ENCODE assay signal across 21 cellular contexts in genomic region chr9:93761822-93762221, GRCh38.
DNase-seq lines count a peak whose midpoint lies in the region; ATAC-seq, FAIRE-seq and TF ChIP-seq lines count a peak whose summit lies in the region.
"Had no signal": no experiment of that assay in that cellular context is flagged by ENCODE, and none has a peak within 500 bp of the region (broad histone marks: within the 10 kb centered on the region; RNA-seq: fewer than 3 reads in every experiment).

No MANE protein-coding gene starts in this region.

- no peak overlapping the region for H3K4me3 ChIP-seq in SK-N-SH (ENCODE audit: low read depth in 2 of 2, low read length in 1 of 2)
- no peak overlapping the region for H3K4me3 ChIP-seq in PC-3 (ENCODE audit: low read length)
- H3K4me3 ChIP-seq: BLaER1 had no signal

- no peaks in the 10 kb centered on the region for H3K36me3 ChIP-seq in SK-N-SH (replicated peaks in 1 of 2; ENCODE audit: control insufficient read depth in 1 of 2, insufficient read depth in 2 of 2, low read length in 1 of 2)
- H3K36me3 ChIP-seq in PC-3 (ENCODE audit: low read depth, low read length), result no peaks in the 10 kb centered on the region
- H3K36me3 ChIP-seq: BLaER1 had no signal

- peak; percentile 41 for FAIRE-seq in H54 (lab: Jason Lieb, UNC)
- FAIRE-seq: GM12892, GM18507 had no signal

- H4K20me1 ChIP-seq in SK-N-SH (ENCODE audit: insufficient read depth) (no peaks in the 10 kb centered on the region), PC-3 (ENCODE audit: low read length) (no peaks in the 10 kb centered on the region)
- H4K20me1 ChIP-seq: BLaER1 had no signal

- no peak overlapping the region for H3K4me2 ChIP-seq in SK-N-SH
- no peak overlapping the region for H3K4me2 ChIP-seq in PC-3 (ENCODE audit: low read length)
- H3K4me2 ChIP-seq: BLaER1 had no signal

- no TSS peak for BruUV-seq in PC-3 (replicated peaks; lab: Mats Ljungman, UMichigan)

- TF ChIP-seq CTCF in SK-N-SH (IDR thresholded peaks at IDR 0.05), result no peak
- TF ChIP-seq CTCF in PC-3 (conservative IDR thresholded peaks at IDR 0.05; ENCODE audit: low read depth, low read length), result no peak

- no peak for TF ChIP-seq EP300 in SK-N-SH (IDR thresholded peaks at IDR 0.05; ENCODE audit: borderline replicate concordance in 1 of 2, low read depth in 1 of 2, low read length in 1 of 2)

- no peak for TF ChIP-seq RAD21 in SK-N-SH (IDR thresholded peaks at IDR 0.05; ENCODE audit: low read length)

- WGBS in SK-N-SH (ENCODE audit: low lambda C conversion rate), result 19% methylated on average over 3 of the region's 3 CpGs

- H3K79me2 ChIP-seq in SK-N-SH (ENCODE audit: insufficient read depth), result no peaks in the 10 kb centered on the region
- H3K79me2 ChIP-seq in PC-3 (ENCODE audit: low read length), result no peaks in the 10 kb centered on the region

- H3K9me3 ChIP-seq in SK-N-SH (peaks cover 4% of the 10 kb centered on the region; the same call in 1 of the 2 replicates), PC-3 (ENCODE audit: low read length) (no peaks in the 10 kb centered on the region)

- no peak for TF ChIP-seq POLR2A in H54 (IDR thresholded peaks at IDR 0.05; ENCODE audit: low read depth, low read length)

- CTCF ChIA-PET in SK-N-SH (lab: Yijun Ruan, JAX), result no interaction called here
- CTCF ChIA-PET in PC-3 (lab: Charles Lee), result no interaction called here

- H3K9me2 ChIP-seq in SK-N-SH (no peaks in the 10 kb centered on the region), PC-3 (replicated peaks; ENCODE audit: low read length) (no peaks in the 10 kb centered on the region)

- no peaks in the 10 kb centered on the region for H3F3A ChIP-seq in SK-N-SH (replicated peaks; ENCODE audit: insufficient read depth)
- H3F3A ChIP-seq in PC-3 (ENCODE audit: low read length, unreplicated experiment), result no peaks in the 10 kb centered on the region

- H3K4me1 ChIP-seq in SK-N-SH (ENCODE audit: control insufficient read depth in 1 of 2, insufficient read depth in 2 of 2, low read depth in 1 of 2, low read length in 1 of 2) (no peaks in the 10 kb centered on the region), PC-3 (ENCODE audit: insufficient read depth, low read length) (no peaks in the 10 kb centered on the region)
- H3K4me1 ChIP-seq: BLaER1 had no signal

- H2AFZ ChIP-seq in SK-N-SH (ENCODE audit: low read depth) (no peak overlapping the region), PC-3 (ENCODE audit: low read length) (no peak overlapping the region)

- intact Hi-C loops in PC-3 (cut with micrococcal nuclease), result no loop called here

- H3K27me3 ChIP-seq in SK-N-SH (ENCODE audit: insufficient read depth) (no peaks in the 10 kb centered on the region), PC-3 (ENCODE audit: low read length) (no peaks in the 10 kb centered on the region)
- H3K27me3 ChIP-seq: BLaER1 had no signal

- H3K27ac ChIP-seq in SK-N-SH (ENCODE audit: low read depth in 2 of 2, low read length in 1 of 2), result no peak overlapping the region
- no peak overlapping the region for H3K27ac ChIP-seq in PC-3 (ENCODE audit: low read length)
- H3K27ac ChIP-seq: 22Rv1, BLaER1, HL-60 had no signal

- no peak for DNase-seq in SK-N-SH
- no peak for DNase-seq in H54 (ENCODE audit: insufficient read length, low spot score)
- DNase-seq in PC-3, result peak; percentile 4
- DNase-seq in left kidney (ENCODE audit: low read depth, low spot score), result peak; percentile 9
- no peak for DNase-seq in activated naive CD4-positive, alpha-beta T cell treated with anti-CD3 and anti-CD28 coated beads, Interleukin-2, amount 50 U/mL, for 16 hours
- no peak for DNase-seq in activated CD4-positive, alpha-beta T cell treated with anti-CD3 and anti-CD28 coated beads, Interleukin-2, amount 50 U/mL, for 4 hours
- no peak for DNase-seq in SK-N-DZ (ENCODE audit: low spot score)
- DNase-seq: Calu3; CD8-positive, alpha-beta T cell; DMS79 treated with DMSO at 0.1 percent for 48 hours; GOT3; H9; HFFc6; IMR-90; KBM-7 had no signal

- ATAC-seq in SK-N-SH treated with all-trans-retinoic acid at 6 μM for 48 hours (no peak), PC-3 (no peak)
- ATAC-seq: CD8-positive, alpha-beta T cell had no signal

- POLR2A ChIA-PET in SK-N-SH (lab: Yijun Ruan, JAX) (no interaction called here), PC-3 (lab: Charles Lee; ENCODE audit: unreplicated experiment) (no interaction called here)

- no peak overlapping the region for H3K9ac ChIP-seq in SK-N-SH
- no peak overlapping the region for H3K9ac ChIP-seq in PC-3 (ENCODE audit: low read length)
- H3K9ac ChIP-seq: BLaER1 had no signal

TF ChIP-seq in SK-N-SH, 30 proteins besides CTCF, POLR2A, EP300 and RAD21:
- TF ChIP-seq TAF1 (IDR thresholded peaks at IDR 0.05; ENCODE audit: borderline replicate concordance, low read depth, low read length), result no peak
- TF ChIP-seq REST (IDR thresholded peaks at IDR 0.05; ENCODE audit: low read depth, low read length), result peak; percentile 47; the same call in 1 of the 2 replicates

TF ChIP-seq in SK-N-SH treated with all-trans-retinoic acid at 6 μM for 48 hours, 23 proteins besides CTCF, POLR2A, EP300 and RAD21:
- TF ChIP-seq ESRRG (CRISPR knock-in tag; IDR thresholded peaks at IDR 0.05) (no peak), ZC3H10 (CRISPR knock-in tag; IDR thresholded peaks at IDR 0.05) (no peak), SNAI2 (CRISPR knock-in tag; IDR thresholded peaks at IDR 0.05) (no peak), TOX (CRISPR knock-in tag; IDR thresholded peaks at IDR 0.05; ENCODE audit: borderline replicate concordance) (no peak), CREB5 (CRISPR knock-in tag; IDR thresholded peaks at IDR 0.05; ENCODE audit: low read depth) (no peak), ZFP30 (CRISPR knock-in tag; IDR thresholded peaks at IDR 0.05) (no peak), ZFP3 (CRISPR knock-in tag; IDR thresholded peaks at IDR 0.05) (no peak), ZNF8 (CRISPR knock-in tag; IDR thresholded peaks at IDR 0.05) (no peak)
TF ChIP-seq in SK-N-SH treated with all-trans-retinoic acid at 6 μM for 48 hours: peak in this region for 0.

Comparison
In these comparisons a context has a peak if more than half of its experiments do, and no peak if none do; other contexts are left out.
1. DNase-seq: peak in PC-3 (single experiment) and left kidney (single experiment); none in SK-N-SH (single experiment), H54 (single experiment), activated naive CD4-positive, alpha-beta T cell treated with anti-CD3 and anti-CD28 coated beads, Interleukin-2, amount 50 U/mL, for 16 hours (single experiment), activated CD4-positive, alpha-beta T cell treated with anti-CD3 and anti-CD28 coated beads, Interleukin-2, amount 50 U/mL, for 4 hours (0 of 2) and SK-N-DZ (single experiment).